Comparison of ENCODE assay signal across 32 cellular contexts in genomic region chr16:9978160-9978725, GRCh38.
"Had no signal": no experiment of that assay in that cellular context is flagged by ENCODE, and none has a peak within 500 bp of the region (broad histone marks: within the 10 kb centered on the region; RNA-seq: fewer than 3 reads in every experiment).

No MANE protein-coding gene starts in this region.

- H3K4me3 Mint-ChIP-seq: activated CD4-positive, alpha-beta memory T cell treated with anti-CD3 and anti-CD28 coated beads for 36 hours; activated CD4-positive, alpha-beta T cell treated with anti-CD3 and anti-CD28 coated beads, Interleukin-2, amount 10 ng/mL, durations not matched to agents 7 days and 5 days; activated naive CD8-positive, alpha-beta T cell treated with anti-CD3 and anti-CD28 coated beads, Interleukin-2, amount 50 U/mL, for 24 hours; activated T-cell treated with anti-CD3 and anti-CD28 coated beads, Interleukin-2, amount 50 U/mL, for 4 hours; T-cell had no signal

- H3K27ac ChIP-seq: brain microvascular endothelial cell, cardiac muscle cell, SK-N-MC, VCaP had no signal

- H3K36me3 ChIP-seq: brain microvascular endothelial cell, cardiac muscle cell had no signal

- H3K4me3 ChIP-seq: cardiac muscle cell, SK-N-MC had no signal

- H3K36me3 Mint-ChIP-seq: activated CD4-positive, alpha-beta memory T cell treated with anti-CD3 and anti-CD28 coated beads for 36 hours; activated naive CD4-positive, alpha-beta T cell treated with anti-CD3 and anti-CD28 coated beads, Interleukin-2, amount 50 U/mL, for 72 hours; T-cell had no signal

- H3K9me3 Mint-ChIP-seq: activated CD4-positive, alpha-beta memory T cell treated with anti-CD3 and anti-CD28 coated beads for 36 hours; activated CD4-positive, alpha-beta T cell treated with anti-CD3 and anti-CD28 coated beads, Interleukin-2, amount 10 ng/mL, durations not matched to agents 7 days and 5 days; activated naive CD4-positive, alpha-beta T cell treated with anti-CD3 and anti-CD28 coated beads, Interleukin-2, amount 50 U/mL, for 72 hours; activated naive CD8-positive, alpha-beta T cell treated with anti-CD3 and anti-CD28 coated beads, Interleukin-2, amount 50 U/mL, for 24 hours; activated T-cell treated with anti-CD3 and anti-CD28 coated beads, Interleukin-2, amount 50 U/mL, for 4 hours; T-cell had no signal

- DNase-seq: activated CD4-positive, alpha-beta memory T cell treated with anti-CD3 and anti-CD28 coated beads for 36 hours; activated CD4-positive, alpha-beta T cell treated with anti-CD3 and anti-CD28 coated beads, Interleukin-2, amount 10 ng/mL, durations not matched to agents 7 days and 5 days; activated CD4-positive, CD25-positive, alpha-beta regulatory T cell; activated CD8-positive, alpha-beta memory T cell treated with anti-CD3 and anti-CD28 coated beads for 24 hours; activated effector memory CD4-positive, alpha-beta T cell treated with anti-CD3 and anti-CD28 coated beads, Interleukin-2, amount 50 U/mL, for 16 hours; activated naive CD4-positive, alpha-beta T cell treated with Interleukin-2 at 50 U/mL for 16 hours; activated naive CD8-positive, alpha-beta T cell treated with anti-CD3 and anti-CD28 coated beads, Interleukin-2, amount 50 U/mL, for 24 hours; activated T-cell treated with anti-CD3 and anti-CD28 coated beads, Interleukin-2, amount 50 U/mL, for 4 hours; amniotic stem cell; brain microvascular endothelial cell; KG1; MV-4-11; NCI-H1092 treated with DMSO at 0.1 percent for 48 hours; NCI-H1417 treated with DMSO at 0.1 percent for 48 hours; NCI-H1694; NCI-H2029; NCI-H2107; NCI-H2171 treated with DMSO at 0.1 percent for 48 hours; NCI-H345; NCI-H510A; NCI-H526 treated with DMSO at 0.1 percent for 48 hours; OCI-M1; RPMI8226; T-cell; T-helper 2 cell; T1000 had no signal

- H3K27me3 Mint-ChIP-seq: activated CD4-positive, alpha-beta memory T cell treated with anti-CD3 and anti-CD28 coated beads for 36 hours; activated CD4-positive, alpha-beta T cell treated with anti-CD3 and anti-CD28 coated beads, Interleukin-2, amount 10 ng/mL, durations not matched to agents 7 days and 5 days; activated naive CD8-positive, alpha-beta T cell treated with anti-CD3 and anti-CD28 coated beads, Interleukin-2, amount 50 U/mL, for 24 hours; T-cell had no signal

- H3K27me3 ChIP-seq: brain microvascular endothelial cell, cardiac muscle cell had no signal

- H3K27ac Mint-ChIP-seq: activated CD4-positive, alpha-beta memory T cell treated with anti-CD3 and anti-CD28 coated beads for 36 hours; activated CD4-positive, alpha-beta T cell treated with anti-CD3 and anti-CD28 coated beads, Interleukin-2, amount 10 ng/mL, durations not matched to agents 7 days and 5 days; activated naive CD4-positive, alpha-beta T cell treated with anti-CD3 and anti-CD28 coated beads, Interleukin-2, amount 50 U/mL, for 72 hours; activated naive CD8-positive, alpha-beta T cell treated with anti-CD3 and anti-CD28 coated beads, Interleukin-2, amount 50 U/mL, for 24 hours; T-cell had no signal

- ATAC-seq: activated naive CD4-positive, alpha-beta T cell treated with anti-CD3 and anti-CD28 coated beads, Interleukin-2, amount 50 U/mL, for 72 hours; activated naive CD8-positive, alpha-beta T cell treated with anti-CD3 and anti-CD28 coated beads, Interleukin-2, amount 50 U/mL, for 24 hours; activated T-cell treated with anti-CD3 and anti-CD28 coated beads, Interleukin-2, amount 50 U/mL, for 4 hours; Panc1; Right ventricle myocardium inferior; T-cell had no signal

- H3K4me1 Mint-ChIP-seq: activated CD4-positive, alpha-beta T cell treated with anti-CD3 and anti-CD28 coated beads, Interleukin-2, amount 10 ng/mL, durations not matched to agents 7 days and 5 days; activated naive CD8-positive, alpha-beta T cell treated with anti-CD3 and anti-CD28 coated beads, Interleukin-2, amount 50 U/mL, for 24 hours; T-cell had no signal
